In the genomic region with DNA sequence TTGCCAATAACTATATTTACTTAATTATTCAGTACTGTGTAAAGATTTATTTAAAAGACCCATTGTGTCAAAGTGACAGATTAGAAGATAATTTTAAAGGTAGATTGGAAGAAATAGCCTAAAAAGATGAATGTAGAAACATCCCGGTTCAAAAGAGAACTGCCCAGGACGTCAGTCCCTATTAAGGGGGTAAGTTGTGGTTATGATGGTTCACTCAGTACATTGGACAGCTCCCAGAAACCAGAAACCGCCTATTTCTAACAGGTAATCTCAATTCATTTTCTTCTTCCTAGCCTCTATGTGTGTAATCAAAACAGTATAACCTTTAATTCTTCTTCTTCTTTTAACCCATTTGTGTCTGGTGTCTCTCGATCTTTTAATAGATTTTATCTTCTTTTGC, we compare ENCODE assay signal across 14 cellular contexts. TPM values are rescaled to one million over a fixed set of nuclear protein-coding genes. Genes with fewer than 3 reads are reported as not detected.
A peak's percentile ranks its signal among the peaks of the same experiment; 100 is the strongest.
DNase-seq lines count a peak whose midpoint lies in the region; ATAC-seq and TF ChIP-seq lines count a peak whose summit lies in the region.
"Had no signal": no experiment of that assay in that cellular context is flagged by ENCODE, and none has a peak within 500 bp of the region (broad histone marks: within the 10 kb centered on the region; RNA-seq: fewer than 3 reads in every experiment).

No MANE protein-coding gene starts in this region.

- DNase-seq in EH (ENCODE audit: low read depth) (peak; percentile 22), astrocyte of the cerebellum (ENCODE audit: low read depth) (peak; percentile 31), lower leg skin (ENCODE audit: low spot score in 2 of 2) (no peak), amniotic stem cell (lab: John Stamatoyannopoulos, UW) (no peak)
- no peak for DNase-seq in activated CD4-positive, alpha-beta T cell treated with anti-CD3 and anti-CD28 coated beads, Interleukin-2, amount 50 U/mL, for 48 hours
- DNase-seq: body of pancreas, left lung, posterior cingulate gyrus had no signal

- TF ChIP-seq CTCF in astrocyte of the cerebellum (IDR thresholded peaks at IDR 0.05; ENCODE audit: low read depth, low read length, missing control alignments) (no peak), lower leg skin (IDR thresholded peaks at IDR 0.05) (no peak)

- no peak for TF ChIP-seq POLR2A in lower leg skin (IDR thresholded peaks at IDR 0.05)

- H3K27me3 ChIP-seq in iPS-18a (ENCODE audit: control insufficient read depth, insufficient read depth, low read length) = peaks cover 64% of the 10 kb centered on the region

- ATAC-seq in GM21737 (IDR thresholded peaks at IDR 0.05; ENCODE audit: unreplicated experiment) = no peak
- ATAC-seq: body of pancreas, left lung had no signal

- TF ChIP-seq RAD21 in Ishikawa (IDR thresholded peaks at IDR 0.05; ENCODE audit: low read depth) = no peak

- H3K4me1 ChIP-seq in iPS-18a (ENCODE audit: control insufficient read depth, low read depth, low read length) = peaks cover 30% of the 10 kb centered on the region
- H3K4me1 ChIP-seq: left lung had no signal

- H3K4me3 ChIP-seq in astrocyte of the cerebellum (ENCODE audit: low read depth, low read length) (no peak overlapping the region), iPS-18a (ENCODE audit: low read length) (peak overlapping the region; percentile 65), lower leg skin (ENCODE audit: low read depth, poor library complexity, severe bottlenecking) (no peak overlapping the region)
- H3K4me3 ChIP-seq: body of pancreas, esophagus muscularis mucosa, left lung had no signal

- no peaks in the 10 kb centered on the region for H3K9me3 ChIP-seq in iPS-18a (ENCODE audit: control insufficient read depth, low read depth, low read length)
- H3K9me3 ChIP-seq: body of pancreas, esophagus muscularis mucosa, left lung had no signal

- no peak overlapping the region for H3K9ac ChIP-seq in iPS-18a (ENCODE audit: low read length)

- WGBS in lower leg skin, 2 donors = 8 to 15% methylated on average over 4 of the region's 4 CpGs

- intact Hi-C loops in lower leg skin (cut with DNase I; ENCODE audit: low total_unique reads) = no loop called here

- H3K27ac ChIP-seq in iPS-18a (ENCODE audit: low read length) = no peak overlapping the region
- H3K27ac ChIP-seq: body of pancreas, esophagus muscularis mucosa, left lung had no signal

- no peak for TF ChIP-seq EP300 in Ishikawa (IDR thresholded peaks at IDR 0.05; ENCODE audit: borderline replicate concordance)

- in situ Hi-C loops in astrocyte of the cerebellum (cut with HindIII; ENCODE audit: low sequenced_read_pairs) = no loop called here

- no peaks in the 10 kb centered on the region for H3K36me3 ChIP-seq in iPS-18a (ENCODE audit: control insufficient read depth, low read depth, low read length)
- H3K36me3 ChIP-seq: esophagus muscularis mucosa, left lung had no signal

TF ChIP-seq in Ishikawa, 13 proteins besides CTCF, POLR2A, EP300 and RAD21:
- peak; percentile 93 for TF ChIP-seq REST (IDR thresholded peaks at IDR 0.05; ENCODE audit: low read depth)
- TF ChIP-seq, protein P1, sequence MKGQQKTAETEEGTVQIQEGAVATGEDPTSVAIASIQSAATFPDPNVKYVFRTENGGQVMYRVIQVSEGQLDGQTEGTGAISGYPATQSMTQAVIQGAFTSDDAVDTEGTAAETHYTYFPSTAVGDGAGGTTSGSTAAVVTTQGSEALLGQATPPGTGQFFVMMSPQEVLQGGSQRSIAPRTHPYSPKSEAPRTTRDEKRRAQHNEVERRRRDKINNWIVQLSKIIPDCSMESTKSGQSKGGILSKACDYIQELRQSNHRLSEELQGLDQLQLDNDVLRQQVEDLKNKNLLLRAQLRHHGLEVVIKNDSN (IDR thresholded peaks at IDR 0.05) = no peak
- no peak for TF ChIP-seq TCF12 (IDR thresholded peaks at IDR 0.05; ENCODE audit: low read depth)
TF ChIP-seq in Ishikawa: peak in this region for 1.

RNA-seq across cellular contexts. Expression of gene FERD3L, which starts 1.5 kb away (rescaled TPM):
- not detected for total RNA-seq in lower leg skin
- total RNA-seq: B cell, body of pancreas, esophagus muscularis mucosa, left lung, subcutaneous adipose tissue had no signal

RNA-seq across cellular contexts. Expression of gene TWIST1, which starts 29.3 kb away (rescaled TPM):
- 10 to 100 TPM; 10.6 to 26.4 (median 19.7) TPM for total RNA-seq in lower leg skin
- total RNA-seq: B cell had no signal

Comparison
In these comparisons a context has a peak if more than half of its experiments do, and no peak if none do; other contexts are left out.
1. DNase-seq: peak in EH (single experiment) and astrocyte of the cerebellum (single experiment); none in lower leg skin (0 of 2), amniotic stem cell (single experiment) and activated CD4-positive, alpha-beta T cell treated with anti-CD3 and anti-CD28 coated beads, Interleukin-2, amount 50 U/mL, for 48 hours (0 of 2).